Comparison of ENCODE assay signal across 1 cellular context in genomic region chr5:132422720-132423442, GRCh38.
A peak's percentile ranks its signal among the peaks of the same experiment; 100 is the strongest.
TF ChIP-seq lines count a peak whose summit lies in the region.

No MANE protein-coding gene starts in this region.

TF ChIP-seq in HepG2, 621 proteins besides CTCF, POLR2A, EP300 and RAD21 (continued from another document and continues in another):
- TF ChIP-seq, protein P1, sequence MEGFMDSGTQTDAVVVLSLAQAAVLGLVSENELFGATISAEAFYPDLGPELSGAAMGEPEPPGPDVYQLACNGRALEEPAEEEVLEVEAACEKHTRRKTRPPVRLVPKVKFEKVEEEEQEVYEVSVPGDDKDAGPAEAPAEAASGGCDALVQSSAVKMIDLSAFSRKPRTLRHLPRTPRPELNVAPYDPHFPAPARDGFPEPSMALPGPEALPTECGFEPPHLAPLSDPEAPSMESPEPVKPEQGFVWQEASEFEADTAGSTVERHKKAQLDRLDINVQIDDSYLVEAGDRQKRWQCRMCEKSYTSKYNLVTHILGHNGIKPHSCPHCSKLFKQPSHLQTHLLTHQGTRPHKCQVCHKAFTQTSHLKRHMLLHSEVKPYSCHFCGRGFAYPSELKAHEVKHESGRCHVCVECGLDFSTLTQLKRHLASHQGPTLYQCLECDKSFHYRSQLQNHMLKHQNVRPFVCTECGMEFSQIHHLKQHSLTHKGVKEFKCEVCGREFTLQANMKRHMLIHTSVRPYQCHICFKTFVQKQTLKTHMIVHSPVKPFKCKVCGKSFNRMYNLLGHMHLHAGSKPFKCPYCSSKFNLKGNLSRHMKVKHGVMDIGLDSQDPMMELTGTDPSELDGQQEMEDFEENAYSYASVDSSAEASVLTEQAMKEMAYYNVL (CRISPR knock-in tag; IDR thresholded peaks at IDR 0.05; ENCODE audit: borderline replicate concordance): no peak
- no peak for TF ChIP-seq GABPA (IDR thresholded peaks at IDR 0.05; ENCODE audit: low read depth, low read length)
- TF ChIP-seq GABPA (CRISPR knock-in tag; IDR thresholded peaks at IDR 0.05; ENCODE audit: low read depth): no peak
- TF ChIP-seq ZNF775 (CRISPR knock-in tag; IDR thresholded peaks at IDR 0.05; ENCODE audit: borderline replicate concordance): no peak
- TF ChIP-seq REL (CRISPR knock-in tag; conservative IDR thresholded peaks at IDR 0.05): no peak
- 0 out of 2 replicates have a peak, but pooled peaks have one; percentile 42 for TF ChIP-seq RELA (CRISPR knock-in tag; IDR thresholded peaks at IDR 0.05)
- peak; percentile 67; the same call in 1 of the 2 replicates for TF ChIP-seq MLX (CRISPR knock-in tag; IDR thresholded peaks at IDR 0.05)
- TF ChIP-seq ZSCAN30 (CRISPR knock-in tag; IDR thresholded peaks at IDR 0.05): no peak
- no peak for TF ChIP-seq CENPBD1 (CRISPR knock-in tag; IDR thresholded peaks at IDR 0.05; ENCODE audit: borderline replicate concordance, low read depth)
- no peak for TF ChIP-seq MTA1 (CRISPR knock-in tag; IDR thresholded peaks at IDR 0.05; ENCODE audit: borderline replicate concordance)
- peak; percentile 58; the same call in 1 of the 2 replicates for TF ChIP-seq ZGPAT (CRISPR knock-in tag; IDR thresholded peaks at IDR 0.05)
- peak; percentile 74 for TF ChIP-seq HDAC2 (CRISPR knock-in tag; IDR thresholded peaks at IDR 0.05)
- no peak for TF ChIP-seq AKNA (CRISPR knock-in tag; IDR thresholded peaks at IDR 0.05; ENCODE audit: borderline replicate concordance)
- TF ChIP-seq, protein P2, sequence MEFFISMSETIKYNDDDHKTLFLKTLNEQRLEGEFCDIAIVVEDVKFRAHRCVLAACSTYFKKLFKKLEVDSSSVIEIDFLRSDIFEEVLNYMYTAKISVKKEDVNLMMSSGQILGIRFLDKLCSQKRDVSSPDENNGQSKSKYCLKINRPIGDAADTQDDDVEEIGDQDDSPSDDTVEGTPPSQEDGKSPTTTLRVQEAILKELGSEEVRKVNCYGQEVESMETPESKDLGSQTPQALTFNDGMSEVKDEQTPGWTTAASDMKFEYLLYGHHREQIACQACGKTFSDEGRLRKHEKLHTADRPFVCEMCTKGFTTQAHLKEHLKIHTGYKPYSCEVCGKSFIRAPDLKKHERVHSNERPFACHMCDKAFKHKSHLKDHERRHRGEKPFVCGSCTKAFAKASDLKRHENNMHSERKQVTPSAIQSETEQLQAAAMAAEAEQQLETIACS (CRISPR knock-in tag; IDR thresholded peaks at IDR 0.05): no peak
- TF ChIP-seq NFRKB (IDR thresholded peaks at IDR 0.05): no peak
- TF ChIP-seq ZNF281 (CRISPR knock-in tag; IDR thresholded peaks at IDR 0.05; ENCODE audit: borderline replicate concordance): peak; percentile 29; the same call in 1 of the 2 replicates
- TF ChIP-seq ZNF253 (CRISPR knock-in tag; IDR thresholded peaks at IDR 0.05; ENCODE audit: borderline replicate concordance): no peak
- TF ChIP-seq ZMYM2 (CRISPR knock-in tag; IDR thresholded peaks at IDR 0.05): no peak
- TF ChIP-seq HNF1A (IDR thresholded peaks at IDR 0.05; ENCODE audit: low read depth): no peak
- TF ChIP-seq HNF1A (CRISPR knock-in tag; IDR thresholded peaks at IDR 0.05; ENCODE audit: borderline replicate concordance): peak; percentile 18; the same call in 1 of the 2 replicates
- TF ChIP-seq KIAA2018 (CRISPR knock-in tag; IDR thresholded peaks at IDR 0.05; ENCODE audit: borderline replicate concordance): no peak
- TF ChIP-seq ZNF615 (CRISPR knock-in tag; IDR thresholded peaks at IDR 0.05; ENCODE audit: borderline replicate concordance): no peak
